Comparison of ENCODE assay signal across 23 cellular contexts in genomic region chr1:68220420-68220819, GRCh38. TPM values are rescaled to one million over a fixed set of nuclear protein-coding genes. Genes with fewer than 3 reads are reported as not detected.
"Had no signal": no experiment of that assay in that cellular context is flagged by ENCODE, and none has a peak within 500 bp of the region (broad histone marks: within the 10 kb centered on the region; RNA-seq: fewer than 3 reads in every experiment).

No MANE protein-coding gene starts in this region.

- H3K36me3 ChIP-seq: transverse colon, vagina had no signal

- H3K27ac ChIP-seq: vagina had no signal

- H3K4me1 Mint-ChIP-seq: activated B cell treated with CpG ODN at 0.5 μM for 24 hours; activated CD4-positive, alpha-beta T cell treated with anti-CD3 and anti-CD28 coated beads for 36 hours; activated naive CD8-positive, alpha-beta T cell treated with anti-CD3 and anti-CD28 coated beads for 36 hours; stimulated activated naive B cell treated with anti-CD40 and anti-IgM and Interleukin-4, amounts not matched to agents 10 μg/mL and 1 μg/mL and 100 μg/mL, for 72 hours; T-helper 17 cell had no signal

- DNase-seq: activated B cell treated with CpG ODN at 0.5 μM for 24 hours; activated CD4-positive, alpha-beta T cell treated with anti-CD3 and anti-CD28 coated beads for 36 hours; activated CD4-positive, alpha-beta T cell treated with anti-CD3 and anti-CD28 coated beads, Interleukin-2, amount 50 U/mL, for 4 hours; activated CD8-positive, alpha-beta memory T cell treated with anti-CD3 and anti-CD28 coated beads, Interleukin-2, amount 50 U/mL, for 48 hours; activated naive CD4-positive, alpha-beta T cell treated with Interleukin-2 at 50 U/mL for 16 hours; activated naive CD8-positive, alpha-beta T cell treated with anti-CD3 and anti-CD28 coated beads for 36 hours; activated T-cell treated with anti-CD3 and anti-CD28 coated beads, Interleukin-2, amount 50 U/mL, for 48 hours; foreskin melanocyte; glutamatergic neuron; hippocampal formation; left ventricle myocardium superior; mucosa of descending colon; nephron progenitor cell; nucleus accumbens; stimulated activated CD4-positive, alpha-beta T cell treated with anti-CD3 and anti-CD28 coated beads, Interleukin-2, amount 100 ng/mL, for 48 hours; stimulated activated CD8-positive, alpha-beta memory T cell treated with anti-CD3 and anti-CD28 coated beads, Interleukin-4, amount 100 ng/mL, for 48 hours; stimulated activated naive B cell treated with anti-CD40 and anti-IgM and Interleukin-4, amounts not matched to agents 10 μg/mL and 1 μg/mL and 100 μg/mL, for 72 hours; T-helper 17 cell; transverse colon had no signal

- H3K27me3 Mint-ChIP-seq: activated naive CD8-positive, alpha-beta T cell treated with anti-CD3 and anti-CD28 coated beads for 36 hours; T-helper 17 cell had no signal

- H3K9me3 Mint-ChIP-seq: activated B cell treated with CpG ODN at 0.5 μM for 24 hours; activated naive CD8-positive, alpha-beta T cell treated with anti-CD3 and anti-CD28 coated beads for 36 hours; nephron progenitor cell; stimulated activated naive B cell treated with anti-CD40 and anti-IgM and Interleukin-4, amounts not matched to agents 10 μg/mL and 1 μg/mL and 100 μg/mL, for 72 hours had no signal

- FAIRE-seq: bronchial epithelial cell had no signal

- ATAC-seq: activated CD4-positive, alpha-beta T cell treated with anti-CD3 and anti-CD28 coated beads for 36 hours; left ventricle myocardium superior; mucosa of descending colon; sciatic nerve; stimulated activated naive B cell treated with anti-CD40 and anti-IgM and Interleukin-4, amounts not matched to agents 10 μg/mL and 1 μg/mL and 100 μg/mL, for 72 hours; T-helper 17 cell had no signal

- H3K27ac Mint-ChIP-seq: activated B cell treated with CpG ODN at 0.5 μM for 24 hours; activated CD4-positive, alpha-beta T cell treated with anti-CD3 and anti-CD28 coated beads for 36 hours; activated naive CD8-positive, alpha-beta T cell treated with anti-CD3 and anti-CD28 coated beads for 36 hours; nephron progenitor cell; stimulated activated naive B cell treated with anti-CD40 and anti-IgM and Interleukin-4, amounts not matched to agents 10 μg/mL and 1 μg/mL and 100 μg/mL, for 72 hours; T-helper 17 cell had no signal

- H3K27me3 ChIP-seq: transverse colon, vagina had no signal

- H3K4me3 ChIP-seq: mucosa of descending colon, transverse colon, vagina had no signal

- H3K36me3 Mint-ChIP-seq: activated naive CD8-positive, alpha-beta T cell treated with anti-CD3 and anti-CD28 coated beads for 36 hours; stimulated activated naive B cell treated with anti-CD40 and anti-IgM and Interleukin-4, amounts not matched to agents 10 μg/mL and 1 μg/mL and 100 μg/mL, for 72 hours had no signal

- H3K4me3 Mint-ChIP-seq: activated B cell treated with CpG ODN at 0.5 μM for 24 hours; activated CD4-positive, alpha-beta T cell treated with anti-CD3 and anti-CD28 coated beads for 36 hours; activated naive CD8-positive, alpha-beta T cell treated with anti-CD3 and anti-CD28 coated beads for 36 hours; nephron progenitor cell; stimulated activated naive B cell treated with anti-CD40 and anti-IgM and Interleukin-4, amounts not matched to agents 10 μg/mL and 1 μg/mL and 100 μg/mL, for 72 hours; T-helper 17 cell had no signal

- H3K9me3 ChIP-seq: mucosa of descending colon, transverse colon, vagina had no signal

RNA-seq across cellular contexts. Expression of gene WLS, which starts 11.9 kb away (rescaled TPM):
- total RNA-seq: activated B cell treated with CpG ODN at 0.5 μM for 24 hours; activated CD4-positive, alpha-beta T cell treated with anti-CD3 and anti-CD28 coated beads for 36 hours; activated CD8-positive, alpha-beta memory T cell treated with anti-CD3 and anti-CD28 coated beads for 36 hours; activated naive CD8-positive, alpha-beta T cell treated with anti-CD3 and anti-CD28 coated beads for 36 hours had no signal
